25 cellular contexts compared by ENCODE assay signal in the genomic region with DNA sequence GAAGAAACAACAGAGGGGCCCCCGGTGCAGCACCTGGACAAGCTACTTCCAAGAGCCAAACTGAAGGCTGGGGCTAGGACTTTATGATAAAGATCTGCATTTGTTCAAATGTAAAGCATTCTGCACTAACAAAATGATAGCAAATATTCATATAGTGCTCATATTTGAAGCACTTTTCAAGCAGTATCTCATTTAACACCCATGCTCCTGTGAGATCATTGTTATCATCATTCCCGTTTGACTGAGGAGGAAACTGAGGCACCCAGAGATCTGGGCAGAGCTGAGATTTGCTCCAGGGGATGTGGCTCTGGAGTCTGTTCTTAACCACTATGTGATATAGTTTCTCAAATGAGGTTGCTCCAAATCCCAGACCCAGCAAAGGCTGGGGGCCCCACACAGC. TPM values are rescaled to one million over a fixed set of nuclear protein-coding genes. Genes with fewer than 3 reads are reported as not detected.
DNase-seq lines count a peak whose midpoint lies in the region; ATAC-seq and TF ChIP-seq lines count a peak whose summit lies in the region.
"Had no signal": no experiment of that assay in that cellular context is flagged by ENCODE, and none has a peak within 500 bp of the region (broad histone marks: within the 10 kb centered on the region; RNA-seq: fewer than 3 reads in every experiment).

No MANE protein-coding gene starts in this region.

- H3K36me3 ChIP-seq in right atrium auricular region: no peaks in the 10 kb centered on the region
- no peaks in the 10 kb centered on the region for H3K36me3 ChIP-seq in left ventricle myocardium inferior
- no peaks in the 10 kb centered on the region for H3K36me3 ChIP-seq in Loucy (ENCODE audit: insufficient read depth, low read length)
- no peaks in the 10 kb centered on the region for H3K36me3 ChIP-seq in gastroesophageal sphincter
- H3K36me3 ChIP-seq: BE2C, BLaER1 had no signal

- peaks cover 4% of the 10 kb centered on the region for H4K20me1 ChIP-seq in Loucy (ENCODE audit: insufficient read depth, low read length, poor library complexity, severe bottlenecking)

- TF ChIP-seq POLR2A in gastroesophageal sphincter (IDR thresholded peaks at IDR 0.05): no peak

- H3K79me2 ChIP-seq in Loucy (ENCODE audit: insufficient read depth, low read length): peaks cover 10% of the 10 kb centered on the region; the same call in 1 of the 2 replicates

- peaks cover 57% of the 10 kb centered on the region for H3K4me1 Mint-ChIP-seq in type B pancreatic cell (ENCODE audit: unreplicated experiment)
- H3K4me1 Mint-ChIP-seq: CD14-positive monocyte had no signal

- H3K4me3 ChIP-seq in right atrium auricular region (no peak overlapping the region), left ventricle myocardium inferior (no peak overlapping the region), Loucy (ENCODE audit: low read length, poor library complexity, severe bottlenecking) (peak overlapping the region; percentile 24), gastroesophageal sphincter (no peak overlapping the region)
- H3K4me3 ChIP-seq: A549, BLaER1, GM12878 had no signal

- peaks cover 12% of the 10 kb centered on the region for H3K36me3 Mint-ChIP-seq in type B pancreatic cell
- H3K36me3 Mint-ChIP-seq: CD14-positive monocyte; CD4-positive, alpha-beta memory T cell; CD4-positive, CD25-positive, alpha-beta regulatory T cell had no signal

- no peak for ATAC-seq in SK-N-SH treated with all-trans-retinoic acid at 6 μM for 48 hours
- ATAC-seq in gastroesophageal sphincter: no peak
- ATAC-seq: A549, GM12878 had no signal

- no peaks in the 10 kb centered on the region for H3K27me3 Mint-ChIP-seq in type B pancreatic cell
- H3K27me3 Mint-ChIP-seq: CD4-positive, alpha-beta memory T cell; CD4-positive, CD25-positive, alpha-beta regulatory T cell; CD8-positive, alpha-beta memory T cell had no signal

- H3K4me3 Mint-ChIP-seq in type B pancreatic cell: no peak overlapping the region
- H3K4me3 Mint-ChIP-seq: CD14-positive monocyte; CD4-positive, alpha-beta memory T cell; CD4-positive, CD25-positive, alpha-beta regulatory T cell; CD8-positive, alpha-beta memory T cell had no signal

- no peak overlapping the region for H2AFZ ChIP-seq in Loucy (ENCODE audit: low read length)

- H3K27me3 ChIP-seq in right atrium auricular region (no peaks in the 10 kb centered on the region), left ventricle myocardium inferior (ENCODE audit: low read depth) (no peaks in the 10 kb centered on the region), Loucy (ENCODE audit: insufficient read depth, low read length, poor library complexity, severe bottlenecking) (no peaks in the 10 kb centered on the region), gastroesophageal sphincter (no peaks in the 10 kb centered on the region)
- H3K27me3 ChIP-seq: BE2C, BLaER1 had no signal

- H3K9ac ChIP-seq in Loucy (ENCODE audit: low read depth, low read length, poor library complexity, severe bottlenecking): no peak overlapping the region
- H3K9ac ChIP-seq: BLaER1 had no signal

- intact Hi-C loops in left ventricle myocardium inferior (cut with micrococcal nuclease): no loop called here

- TF ChIP-seq CTCF in right atrium auricular region (IDR thresholded peaks at IDR 0.05) (no peak), left ventricle myocardium inferior (IDR thresholded peaks at IDR 0.05; ENCODE audit: borderline replicate concordance) (no peak), Loucy (conservative IDR thresholded peaks at IDR 0.05; ENCODE audit: low read length) (no peak), type B pancreatic cell (conservative IDR thresholded peaks at IDR 0.05) (no peak), gastroesophageal sphincter (IDR thresholded peaks at IDR 0.05) (no peak)

- no peaks in the 10 kb centered on the region for H3K9me3 Mint-ChIP-seq in type B pancreatic cell
- H3K9me3 Mint-ChIP-seq: CD14-positive monocyte; CD4-positive, alpha-beta memory T cell; CD8-positive, alpha-beta memory T cell had no signal

- no peak for TF ChIP-seq EP300 in gastroesophageal sphincter (IDR thresholded peaks at IDR 0.05)

- H3K4me2 ChIP-seq in Loucy (ENCODE audit: low read depth, low read length, poor library complexity, severe bottlenecking): peak overlapping the region; percentile 55
- H3K4me2 ChIP-seq: BLaER1 had no signal

- H3K27ac Mint-ChIP-seq in type B pancreatic cell: peak overlapping the region; percentile 20
- H3K27ac Mint-ChIP-seq: CD14-positive monocyte; CD4-positive, alpha-beta memory T cell; CD4-positive, CD25-positive, alpha-beta regulatory T cell; CD8-positive, alpha-beta memory T cell had no signal

- no peaks in the 10 kb centered on the region for H3K9me3 ChIP-seq in right atrium auricular region
- no peaks in the 10 kb centered on the region for H3K9me3 ChIP-seq in left ventricle myocardium inferior (replicated peaks)
- H3K9me3 ChIP-seq in Loucy (ENCODE audit: insufficient read depth, low read depth, low read length): no peaks in the 10 kb centered on the region
- H3K9me3 ChIP-seq in gastroesophageal sphincter: no peaks in the 10 kb centered on the region
- H3K9me3 ChIP-seq: A549, BE2C, BLaER1 had no signal

- peak; percentile 11 for DNase-seq in right atrium auricular region (ENCODE audit: low spot score)
- DNase-seq in left ventricle myocardium inferior: no peak
- no peak for DNase-seq in type B pancreatic cell (ENCODE audit: extremely low spot score, unreplicated experiment)
- DNase-seq: ACHN; BE2C; C1 segment of cervical spinal cord; CD4-positive, alpha-beta memory T cell; CD4-positive, CD25-positive, alpha-beta regulatory T cell; CD8-positive, alpha-beta memory T cell; COR-L47; DMS 273 treated with DMSO at 0.1 percent for 48 hours; DMS153; DMS53; DMS79; DND-41; EL; GDM1 had no signal

- H3K4me1 ChIP-seq in right atrium auricular region (peaks cover 0 to 30% of the 10 kb centered on the region in 2 donors), left ventricle myocardium inferior (peaks cover 15% of the 10 kb centered on the region), Loucy (ENCODE audit: insufficient read depth, low read length, poor library complexity, severe bottlenecking) (peaks cover 67% of the 10 kb centered on the region), gastroesophageal sphincter (peaks cover 0 to 2% (median 0%) of the 10 kb centered on the region in 3 donors)
- H3K4me1 ChIP-seq: BE2C, BLaER1 had no signal

- H3K27ac ChIP-seq in right atrium auricular region: no peak overlapping the region
- no peak overlapping the region for H3K27ac ChIP-seq in left ventricle myocardium inferior (replicated peaks)
- H3K27ac ChIP-seq in gastroesophageal sphincter: no peak overlapping the region
- H3K27ac ChIP-seq: 22Rv1, BLaER1 had no signal

- WGBS in gastroesophageal sphincter (ENCODE audit: low coverage in 1 of 2), 2 donors: 86 to 100% methylated on average over 1 to 2 of the region's 2 CpGs

- no peaks in the 10 kb centered on the region for H3K9me2 ChIP-seq in Loucy (replicated peaks; ENCODE audit: low read depth, low read length)

- no peaks in the 10 kb centered on the region for H3F3A ChIP-seq in Loucy (ENCODE audit: low read depth)

TF ChIP-seq in SK-N-SH treated with all-trans-retinoic acid at 6 μM for 48 hours, 23 proteins besides CTCF, POLR2A, EP300 and RAD21:
- TF ChIP-seq ZNF565 (CRISPR knock-in tag; conservative IDR thresholded peaks at IDR 0.05; ENCODE audit: low read depth): no peak
- TF ChIP-seq BACH2 (CRISPR knock-in tag; IDR thresholded peaks at IDR 0.05; ENCODE audit: borderline replicate concordance): no peak
- no peak for TF ChIP-seq GLIS3 (CRISPR knock-in tag; IDR thresholded peaks at IDR 0.05)
TF ChIP-seq in SK-N-SH treated with all-trans-retinoic acid at 6 μM for 48 hours: peak in this region for 0.

RNA-seq across cellular contexts. Expression of a gene that starts 9.8 kb away (rescaled TPM):
- 10 to 100 TPM; 35.1 to 44.4 TPM for total RNA-seq in right atrium auricular region
- total RNA-seq in left ventricle myocardium inferior: 6.4 TPM
- total RNA-seq in type B pancreatic cell (ENCODE audit: low replicate concordance): 83.8 and 163 TPM in 2 replicates
- 10 to 100 TPM; 13.6 to 17.1 (median 16.6) TPM for total RNA-seq in gastroesophageal sphincter
